In genomic region chr12:117121456-117121855, GRCh38 we compare ENCODE assay signal across 22 cellular contexts.
"Had no signal": no experiment of that assay in that cellular context is flagged by ENCODE, and none has a peak within 500 bp of the region (broad histone marks: within the 10 kb centered on the region; RNA-seq: fewer than 3 reads in every experiment).

No MANE protein-coding gene starts in this region.

- H3K27me3 ChIP-seq: esophagus squamous epithelium, gastrocnemius medialis, right lobe of liver, tibial artery had no signal

- H3K9me3 ChIP-seq: esophagus squamous epithelium, gastrocnemius medialis, right lobe of liver, tibial artery had no signal

- H3K4me3 Mint-ChIP-seq: activated CD8-positive, alpha-beta T cell treated with anti-CD3 and anti-CD28 coated beads, Interleukin-2, amount 10 ng/mL, durations not matched to agents 7 days and 5 days; activated naive CD4-positive, alpha-beta T cell treated with anti-CD3 and anti-CD28 coated beads, Interleukin-2, amount 50 U/mL, for 24 hours; activated T-helper 1 cell treated with anti-CD3 and anti-CD28 coated beads, Interleukin-12 subunit alpha, Interleukin-12 subunit beta, Interleukin-2, Interleukin-4 antibody, amounts not matched to agents 30 ng/mL and 10 ng/mL and 1 ng/mL, durations not matched to agents 14 hours and 24 hours and 36 hours; brain; memory B cell; stimulated activated naive CD8-positive, alpha-beta T cell treated with anti-CD3 and anti-CD28 coated beads, Interleukin-15, Interleukin-2, amounts not matched to agents 100 ng/mL and 50 ng/mL, for 24 hours had no signal

- H3K27ac ChIP-seq: esophagus squamous epithelium, gastrocnemius medialis, right lobe of liver, skin epidermis, tibial artery, WERI-Rb-1 had no signal

- DNase-seq: activated CD4-positive, alpha-beta T cell treated with anti-CD3 and anti-CD28 coated beads, Interleukin-2, amount 50 U/mL, for 1 hour; activated CD4-positive, CD25-positive, alpha-beta regulatory T cell treated with anti-CD3 and anti-CD28 coated beads, Interleukin-2, amount 50 U/mL, for 72 hours; activated CD8-positive, alpha-beta T cell treated with anti-CD3 and anti-CD28 coated beads, Interleukin-2, amount 10 ng/mL, durations not matched to agents 7 days and 5 days; activated gamma-delta T cell treated with Interleukin-2 at 50 U/mL for 16 hours; aorta; effector memory CD4-positive, alpha-beta T cell; esophagus squamous epithelium; gastrocnemius medialis; left cardiac atrium; right lobe of liver; stimulated activated CD4-positive, alpha-beta T cell treated with anti-CD3 and anti-CD28 coated beads, Interleukin-1b, Interleukin-23, amount 100 ng/mL, for 48 hours; tibial artery; WERI-Rb-1 had no signal

- H3K9me3 Mint-ChIP-seq: activated naive CD4-positive, alpha-beta T cell treated with anti-CD3 and anti-CD28 coated beads, Interleukin-2, amount 50 U/mL, for 24 hours; activated T-helper 1 cell treated with anti-CD3 and anti-CD28 coated beads, Interleukin-12 subunit alpha, Interleukin-12 subunit beta, Interleukin-2, Interleukin-4 antibody, amounts not matched to agents 30 ng/mL and 10 ng/mL and 1 ng/mL, durations not matched to agents 14 hours and 24 hours and 36 hours; memory B cell had no signal

- H3K27ac Mint-ChIP-seq: activated CD8-positive, alpha-beta T cell treated with anti-CD3 and anti-CD28 coated beads, Interleukin-2, amount 10 ng/mL, durations not matched to agents 7 days and 5 days; activated naive CD4-positive, alpha-beta T cell treated with anti-CD3 and anti-CD28 coated beads, Interleukin-2, amount 50 U/mL, for 24 hours; activated T-helper 1 cell treated with anti-CD3 and anti-CD28 coated beads, Interleukin-12 subunit alpha, Interleukin-12 subunit beta, Interleukin-2, Interleukin-4 antibody, amounts not matched to agents 30 ng/mL and 10 ng/mL and 1 ng/mL, durations not matched to agents 14 hours and 24 hours and 36 hours; memory B cell; stimulated activated naive CD8-positive, alpha-beta T cell treated with anti-CD3 and anti-CD28 coated beads, Interleukin-15, Interleukin-2, amounts not matched to agents 100 ng/mL and 50 ng/mL, for 24 hours had no signal

- H3K4me1 ChIP-seq: right lobe of liver had no signal

- H3K36me3 ChIP-seq: esophagus squamous epithelium, gastrocnemius medialis, right lobe of liver, tibial artery, WERI-Rb-1 had no signal

- H3K27me3 Mint-ChIP-seq: activated naive CD4-positive, alpha-beta T cell treated with anti-CD3 and anti-CD28 coated beads, Interleukin-2, amount 50 U/mL, for 24 hours; memory B cell; stimulated activated naive CD8-positive, alpha-beta T cell treated with anti-CD3 and anti-CD28 coated beads, Interleukin-15, Interleukin-2, amounts not matched to agents 100 ng/mL and 50 ng/mL, for 24 hours had no signal

- H3K36me3 Mint-ChIP-seq: activated naive CD4-positive, alpha-beta T cell treated with anti-CD3 and anti-CD28 coated beads, Interleukin-2, amount 50 U/mL, for 24 hours; brain had no signal

- ATAC-seq: activated CD8-positive, alpha-beta T cell treated with anti-CD3 and anti-CD28 coated beads, Interleukin-2, amount 10 ng/mL, durations not matched to agents 7 days and 5 days; gastrocnemius medialis; left cardiac atrium had no signal

- FAIRE-seq: islet of Langerhans, TTC549, urothelium cell line had no signal

- H3K4me3 ChIP-seq: esophagus squamous epithelium, gastrocnemius medialis, right lobe of liver, skin epidermis, tibial artery had no signal
